Comparison of ENCODE assay signal across 1 cellular context in genomic region chr4:8703857-8704495, GRCh38.
TF ChIP-seq lines count a peak whose summit lies in the region.

No MANE protein-coding gene starts in this region.

TF ChIP-seq in HepG2, 621 proteins besides CTCF, POLR2A, EP300 and RAD21 (continued from another document):
- TF ChIP-seq, protein P1, sequence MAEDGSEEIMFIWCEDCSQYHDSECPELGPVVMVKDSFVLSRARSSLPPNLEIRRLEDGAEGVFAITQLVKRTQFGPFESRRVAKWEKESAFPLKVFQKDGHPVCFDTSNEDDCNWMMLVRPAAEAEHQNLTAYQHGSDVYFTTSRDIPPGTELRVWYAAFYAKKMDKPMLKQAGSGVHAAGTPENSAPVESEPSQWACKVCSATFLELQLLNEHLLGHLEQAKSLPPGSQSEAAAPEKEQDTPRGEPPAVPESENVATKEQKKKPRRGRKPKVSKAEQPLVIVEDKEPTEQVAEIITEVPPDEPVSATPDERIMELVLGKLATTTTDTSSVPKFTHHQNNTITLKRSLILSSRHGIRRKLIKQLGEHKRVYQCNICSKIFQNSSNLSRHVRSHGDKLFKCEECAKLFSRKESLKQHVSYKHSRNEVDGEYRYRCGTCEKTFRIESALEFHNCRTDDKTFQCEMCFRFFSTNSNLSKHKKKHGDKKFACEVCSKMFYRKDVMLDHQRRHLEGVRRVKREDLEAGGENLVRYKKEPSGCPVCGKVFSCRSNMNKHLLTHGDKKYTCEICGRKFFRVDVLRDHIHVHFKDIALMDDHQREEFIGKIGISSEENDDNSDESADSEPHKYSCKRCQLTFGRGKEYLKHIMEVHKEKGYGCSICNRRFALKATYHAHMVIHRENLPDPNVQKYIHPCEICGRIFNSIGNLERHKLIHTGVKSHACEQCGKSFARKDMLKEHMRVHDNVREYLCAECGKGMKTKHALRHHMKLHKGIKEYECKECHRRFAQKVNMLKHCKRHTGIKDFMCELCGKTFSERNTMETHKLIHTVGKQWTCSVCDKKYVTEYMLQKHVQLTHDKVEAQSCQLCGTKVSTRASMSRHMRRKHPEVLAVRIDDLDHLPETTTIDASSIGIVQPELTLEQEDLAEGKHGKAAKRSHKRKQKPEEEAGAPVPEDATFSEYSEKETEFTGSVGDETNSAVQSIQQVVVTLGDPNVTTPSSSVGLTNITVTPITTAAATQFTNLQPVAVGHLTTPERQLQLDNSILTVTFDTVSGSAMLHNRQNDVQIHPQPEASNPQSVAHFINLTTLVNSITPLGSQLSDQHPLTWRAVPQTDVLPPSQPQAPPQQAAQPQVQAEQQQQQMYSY (CRISPR knock-in tag; IDR thresholded peaks at IDR 0.05) = no peak
- TF ChIP-seq ZNF569 (CRISPR knock-in tag; IDR thresholded peaks at IDR 0.05; ENCODE audit: borderline replicate concordance) = no peak
- TF ChIP-seq EED (CRISPR knock-in tag; IDR thresholded peaks at IDR 0.05) = no peak
- TF ChIP-seq SOX5 (CRISPR knock-in tag; IDR thresholded peaks at IDR 0.05; ENCODE audit: borderline replicate concordance) = no peak
- TF ChIP-seq, protein P2, sequence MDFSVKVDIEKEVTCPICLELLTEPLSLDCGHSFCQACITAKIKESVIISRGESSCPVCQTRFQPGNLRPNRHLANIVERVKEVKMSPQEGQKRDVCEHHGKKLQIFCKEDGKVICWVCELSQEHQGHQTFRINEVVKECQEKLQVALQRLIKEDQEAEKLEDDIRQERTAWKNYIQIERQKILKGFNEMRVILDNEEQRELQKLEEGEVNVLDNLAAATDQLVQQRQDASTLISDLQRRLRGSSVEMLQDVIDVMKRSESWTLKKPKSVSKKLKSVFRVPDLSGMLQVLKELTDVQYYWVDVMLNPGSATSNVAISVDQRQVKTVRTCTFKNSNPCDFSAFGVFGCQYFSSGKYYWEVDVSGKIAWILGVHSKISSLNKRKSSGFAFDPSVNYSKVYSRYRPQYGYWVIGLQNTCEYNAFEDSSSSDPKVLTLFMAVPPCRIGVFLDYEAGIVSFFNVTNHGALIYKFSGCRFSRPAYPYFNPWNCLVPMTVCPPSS (IDR thresholded peaks at IDR 0.05) = no peak
- no peak for TF ChIP-seq ZNF792 (CRISPR knock-in tag; IDR thresholded peaks at IDR 0.05)
- no peak for TF ChIP-seq FOXO4 (CRISPR knock-in tag; conservative IDR thresholded peaks at IDR 0.05)
- no peak for TF ChIP-seq ZNF383 (CRISPR knock-in tag; IDR thresholded peaks at IDR 0.05; ENCODE audit: borderline replicate concordance)
- TF ChIP-seq MIER2 (CRISPR knock-in tag; IDR thresholded peaks at IDR 0.05) = no peak
- no peak for TF ChIP-seq SP4 (CRISPR knock-in tag; IDR thresholded peaks at IDR 0.05)
- no peak for TF ChIP-seq IRF1 (CRISPR knock-in tag; IDR thresholded peaks at IDR 0.05; ENCODE audit: low read depth)
